18 cellular contexts compared by ENCODE assay signal in the genomic region with DNA sequence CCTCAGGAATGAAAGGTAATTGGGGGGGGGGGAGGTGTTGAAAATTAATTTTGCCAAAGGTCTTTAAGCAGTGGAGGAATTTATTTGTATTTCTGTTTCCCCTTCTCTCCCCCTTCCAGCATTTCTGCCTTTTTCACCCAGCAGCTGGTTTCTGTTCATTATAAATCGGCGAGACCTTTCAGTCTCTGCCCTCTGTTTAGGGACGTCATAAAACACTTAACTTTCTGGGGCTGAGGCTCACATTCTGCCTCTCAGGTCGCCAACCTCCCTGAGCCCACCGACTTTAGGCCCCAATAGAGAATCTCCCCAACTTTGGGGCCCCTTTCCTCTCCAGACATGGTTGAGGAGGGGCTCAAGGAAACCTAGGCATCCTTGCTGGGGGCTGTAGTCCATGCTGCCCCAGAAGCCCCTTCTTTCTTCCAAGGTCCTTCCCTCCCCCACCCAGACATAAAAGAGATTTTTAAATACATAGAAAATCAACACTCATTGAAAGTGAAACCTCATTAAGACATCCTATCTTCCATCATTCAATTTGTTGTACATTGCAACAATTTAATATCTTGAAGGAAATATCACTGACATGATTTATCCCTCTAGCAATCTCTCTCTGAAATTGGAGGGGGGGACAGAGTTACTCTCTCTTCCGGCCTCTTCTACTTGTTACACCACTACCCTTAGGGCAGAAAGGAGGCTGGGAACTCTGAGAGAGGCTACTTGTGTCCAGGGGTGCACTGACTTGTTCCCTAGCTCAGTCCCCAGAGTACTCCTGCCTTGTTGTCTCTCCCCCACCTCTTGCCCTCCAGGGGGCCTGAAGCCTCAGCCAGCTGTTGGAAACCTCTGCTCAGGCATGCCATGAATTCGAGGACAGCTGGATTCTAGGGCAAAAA. TPM values are rescaled to one million over a fixed set of nuclear protein-coding genes. Genes with fewer than 3 reads are reported as not detected.
A peak's percentile ranks its signal among the peaks of the same experiment; 100 is the strongest.
DNase-seq lines count a peak whose midpoint lies in the region; ATAC-seq, FAIRE-seq and TF ChIP-seq lines count a peak whose summit lies in the region.
"Had no signal": no experiment of that assay in that cellular context is flagged by ENCODE, and none has a peak within 500 bp of the region (broad histone marks: within the 10 kb centered on the region; RNA-seq: fewer than 3 reads in every experiment).

No MANE protein-coding gene starts in this region.

- peaks cover 0 to under 1% (median 0%) of the 10 kb centered on the region in 4 experiments; a peak in 1 of 8 replicates for H3K36me3 ChIP-seq in H1 (ENCODE audit: control insufficient read depth in 2 of 4, insufficient read depth in 4 of 4, low read length in 3 of 4)
- no peaks in the 10 kb centered on the region for H3K36me3 ChIP-seq in upper lobe of left lung
- H3K36me3 ChIP-seq: BLaER1, right atrium auricular region had no signal

- peak overlapping the region; percentile 95 to 98 (median 97) for H3K27ac Mint-ChIP-seq in nephron
- no peak overlapping the region for H3K27ac Mint-ChIP-seq in type B pancreatic cell
- H3K27ac Mint-ChIP-seq: activated CD4-positive, alpha-beta T cell treated with anti-CD3 and anti-CD28 coated beads for 36 hours; immature natural killer cell; memory B cell had no signal

- 27% methylated on average over 7 of the region's 7 CpGs; no CpG with 5 or more reads in 1 of the 2 experiments for WGBS in H1 (ENCODE audit: extremely low coverage in 1 of 2, insufficient coverage in 1 of 2, insufficient read length in 1 of 2, insufficient replicate concordance in 2 of 2, low coverage in 1 of 2, low lambda C conversion rate in 2 of 2, missing lambda C conversion rate in 1 of 2), 2 experiments
- 17 to 23% methylated on average over 7 of the region's 7 CpGs for WGBS in upper lobe of left lung, 2 donors

- TF ChIP-seq EP300 in H1 (IDR thresholded peaks at IDR 0.05; ENCODE audit: borderline replicate concordance in 1 of 2, low read depth in 2 of 2, low read length in 2 of 2) (no peak), upper lobe of left lung (IDR thresholded peaks at IDR 0.05) (no peak)

- peaks cover 95% of the 10 kb centered on the region for H3K4me1 Mint-ChIP-seq in nephron
- H3K4me1 Mint-ChIP-seq in type B pancreatic cell (ENCODE audit: unreplicated experiment): peaks cover 50% of the 10 kb centered on the region

- peaks cover 17 to 22% of the 10 kb centered on the region in 2 experiments for H4K20me1 ChIP-seq in H1 (replicated peaks in 1 of 2; ENCODE audit: control insufficient read depth in 1 of 2, insufficient read depth in 2 of 2, low read length in 2 of 2)

- no peak overlapping the region for H3K14ac ChIP-seq in H1 (ENCODE audit: insufficient read length)

- TF ChIP-seq RAD21 in H1 (IDR thresholded peaks at IDR 0.05 in 1 of 2, conservative IDR thresholded peaks at IDR 0.05 in 1 of 2; ENCODE audit: low read depth in 2 of 2, low read length in 2 of 2): no peak

- no peak overlapping the region for H2AFZ ChIP-seq in H1 (ENCODE audit: low read length)

- H4K91ac ChIP-seq in H1 (replicated peaks; ENCODE audit: insufficient read length, low read length): no peak overlapping the region

- H3K4me3 Mint-ChIP-seq in nephron (peak overlapping the region; percentile 67 to 90 (median 79)), type B pancreatic cell (peak overlapping the region; percentile 21)
- H3K4me3 Mint-ChIP-seq: activated CD4-positive, alpha-beta T cell treated with anti-CD3 and anti-CD28 coated beads for 36 hours; immature natural killer cell; memory B cell had no signal

- no peaks in the 10 kb centered on the region for H3K79me1 ChIP-seq in H1 (ENCODE audit: low read depth, low read length)

- H3K27me3 Mint-ChIP-seq in nephron (ENCODE audit: low read depth) (peaks cover 21% of the 10 kb centered on the region), type B pancreatic cell (peaks cover 93% of the 10 kb centered on the region)

- H3K56ac ChIP-seq in H1 (replicated peaks; ENCODE audit: insufficient read length, low read depth, low read length): no peak overlapping the region

- 0 out of 2 replicates have a peak overlapping the region, but pooled peaks have one; percentile 4 for H2BK12ac ChIP-seq in H1 (ENCODE audit: low read depth, low read length)

- POLR2A ChIA-PET in H1 (lab: Charles Lee; ENCODE audit: partially characterized antibody): interaction anchor here (0.6 to 1.1 kb wide), 3 partner anchors 9 to 120 kb away, joined by 3 read pairs; no protein-coding TSS in a partner anchor

- no peak overlapping the region for H3K4ac ChIP-seq in H1 (replicated peaks; ENCODE audit: insufficient read length, low read depth, low read length)

- no peak overlapping the region for H3K23ac ChIP-seq in H1 (ENCODE audit: insufficient read length)

- no peak overlapping the region for H2BK15ac ChIP-seq in H1 (ENCODE audit: low read length)

- no peak overlapping the region for H2AK5ac ChIP-seq in H1 (ENCODE audit: low read depth, low read length)

- no peak overlapping the region for H3K4me2 ChIP-seq in H1 (ENCODE audit: insufficient read depth in 1 of 2, low read depth in 2 of 2, low read length in 2 of 2)
- H3K4me2 ChIP-seq: BLaER1 had no signal

- H4K8ac ChIP-seq in H1 (ENCODE audit: extremely low read depth, insufficient read depth, low read length): no peak overlapping the region

- no peak for FAIRE-seq in H1 (lab: Jason Lieb, UNC)

- H3K4me3 ChIP-seq in NB4 (ENCODE audit: low read depth, low read length): no peak overlapping the region
- no peak overlapping the region for H3K4me3 ChIP-seq in H1 (ENCODE audit: extremely low read depth in 1 of 4, insufficient read depth in 2 of 4, low read depth in 3 of 4, low read length in 4 of 4)
- H3K4me3 ChIP-seq in upper lobe of left lung: no peak overlapping the region
- H3K4me3 ChIP-seq: BLaER1, right atrium auricular region had no signal

- no peaks in the 10 kb centered on the region for H3K79me2 ChIP-seq in H1 (ENCODE audit: control insufficient read depth in 1 of 2, insufficient read depth in 2 of 2, low read length in 2 of 2)

- H2BK20ac ChIP-seq in H1 (ENCODE audit: low read length): no peak overlapping the region

- no peaks in the 10 kb centered on the region for H3K23me2 ChIP-seq in H1 (ENCODE audit: low read depth, low read length)

- no peak overlapping the region for H4K5ac ChIP-seq in H1 (ENCODE audit: insufficient read length, low read depth, low read length)

- H3K18ac ChIP-seq in H1 (ENCODE audit: extremely low read depth, low read length): no peak overlapping the region

- CTCF ChIA-PET in H1 (lab: Charles Lee; ENCODE audit: partially characterized antibody): interaction anchor here (0.9 to 20.0 kb wide), 9 partner anchors 9 to 191 kb away, joined by 3 to 339 read pairs (median 5); partner anchors contain the start of genes HOXC8 and SMUG1

- H3K27ac ChIP-seq in H1 (ENCODE audit: low read depth, low read length): no peak overlapping the region
- H3K27ac ChIP-seq in upper lobe of left lung: no peak overlapping the region
- H3K27ac ChIP-seq: BLaER1, right atrium auricular region had no signal

- peaks cover 0 to 7% (median 2%) of the 10 kb centered on the region in 4 experiments; a peak in 3 of 7 replicates for H3K4me1 ChIP-seq in H1 (replicated peaks in 1 of 4; ENCODE audit: control insufficient read depth in 3 of 4, insufficient read depth in 4 of 4, low read length in 3 of 4)
- H3K4me1 ChIP-seq in upper lobe of left lung: peaks cover 0 to 9% (median 0%) of the 10 kb centered on the region in 4 donors
- H3K4me1 ChIP-seq: BLaER1 had no signal

- peaks cover 10% of the 10 kb centered on the region for H3K36me3 Mint-ChIP-seq in nephron (ENCODE audit: low read depth)
- peaks cover 3% of the 10 kb centered on the region for H3K36me3 Mint-ChIP-seq in type B pancreatic cell
- H3K36me3 Mint-ChIP-seq: immature natural killer cell, memory B cell had no signal

- H2BK5ac ChIP-seq in H1 (ENCODE audit: low read depth, low read length): no peak overlapping the region

- H3K9me3 ChIP-seq in H1 (ENCODE audit: insufficient read depth in 2 of 2, low read depth in 1 of 2, low read length in 1 of 2) (no peaks in the 10 kb centered on the region), upper lobe of left lung (no peaks in the 10 kb centered on the region)
- H3K9me3 ChIP-seq: BLaER1, right atrium auricular region had no signal

- H3K9me3 Mint-ChIP-seq in nephron: no peaks in the 10 kb centered on the region
- H3K9me3 Mint-ChIP-seq in type B pancreatic cell: no peaks in the 10 kb centered on the region
- H3K9me3 Mint-ChIP-seq: memory B cell had no signal

- TF ChIP-seq CTCF in NB4 (IDR thresholded peaks at IDR 0.05; ENCODE audit: low read depth, low read length): no peak
- no peak for TF ChIP-seq CTCF in H1 (IDR thresholded peaks at IDR 0.05; ENCODE audit: control extremely low read depth in 1 of 3, insufficient read depth in 1 of 3, low read depth in 1 of 3, low read length in 3 of 3)
- no peak for TF ChIP-seq CTCF in nephron (IDR thresholded peaks at IDR 0.05; ENCODE audit: unreplicated experiment in 3 of 3)
- TF ChIP-seq CTCF in type B pancreatic cell (conservative IDR thresholded peaks at IDR 0.05): no peak
- no peak for TF ChIP-seq CTCF in upper lobe of left lung (IDR thresholded peaks at IDR 0.05)

- no peak overlapping the region for H2BK120ac ChIP-seq in H1 (replicated peaks; ENCODE audit: low read depth, low read length)

- no peak for ATAC-seq in upper lobe of left lung (ENCODE audit: low FRiP score in 2 of 2)
- ATAC-seq: activated CD4-positive, alpha-beta T cell treated with anti-CD3 and anti-CD28 coated beads for 36 hours; PC-3 had no signal

- no peak for TF ChIP-seq POLR2A in NB4 (IDR thresholded peaks at IDR 0.05; ENCODE audit: extremely low read depth, insufficient read length)
- no peak for TF ChIP-seq POLR2A in H1 (IDR thresholded peaks at IDR 0.05; ENCODE audit: control extremely low read depth in 1 of 2, low read depth in 2 of 2, low read length in 2 of 2)
- TF ChIP-seq POLR2A in upper lobe of left lung (IDR thresholded peaks at IDR 0.05): no peak

- H3K27me3 ChIP-seq in H1 (replicated peaks in 1 of 4; ENCODE audit: control insufficient read depth in 3 of 4, extremely low read depth in 1 of 4, insufficient read depth in 3 of 4, low read length in 3 of 4) (peaks cover 95 to 100% (median 99%) of the 10 kb centered on the region in 4 experiments), upper lobe of left lung (peaks cover 2 to 69% (median 36%) of the 10 kb centered on the region in 4 donors)

- no peak overlapping the region for H3K9ac ChIP-seq in H1 (replicated peaks in 1 of 4; ENCODE audit: extremely low read depth in 1 of 4, low read depth in 3 of 4, low read length in 3 of 4)
- H3K9ac ChIP-seq: BLaER1 had no signal

- peak; percentile 57 for DNase-seq in NB4 (ENCODE audit: low read depth)
- DNase-seq in H1 (ENCODE audit: low read depth in 1 of 2, low spot score in 2 of 2): no peak
- DNase-seq in type B pancreatic cell (ENCODE audit: extremely low spot score, unreplicated experiment): no peak
- DNase-seq in iPS-NIHi7 (ENCODE audit: extremely low spot score): no peak
- DNase-seq in upper lobe of left lung: no peak
- DNase-seq in stimulated activated CD4-positive, alpha-beta T cell treated with anti-CD3 and anti-CD28 coated beads, Interleukin-4, amount 100 ng/mL, for 1 hour: no peak
- DNase-seq: activated CD4-positive, alpha-beta T cell treated with anti-CD3 and anti-CD28 coated beads for 36 hours; activated gamma-delta T cell treated with Interleukin-2 at 50 U/mL for 16 hours; aorta; immature natural killer cell; NCI-H1105 treated with DMSO at 0.1 percent for 48 hours; PC-3; substantia nigra had no signal

RNA-seq across cellular contexts. Expression of gene HOXC6, which starts 2.5 kb away (rescaled TPM):
- total RNA-seq in H1 (2021; fragmentation: NEBNext Ultra II Directional; extraction: Animal tissue kit (Norgen Biotek cat#: 25700)): not detected in 2 replicates
- not detected in 2 replicates for polyA plus RNA-seq in H1 (2011; rRNA removed)
- polyA plus RNA-seq in H1 (2011; cell fraction: cytosol; rRNA removed): not detected
- polyA plus RNA-seq in H1 (2011; cell fraction: nucleus; rRNA removed): not detected
- polyA plus RNA-seq in H1 (2012, experiment 1 of 2): not detected in 4 replicates
- not detected for polyA plus RNA-seq in H1 (2012, experiment 2 of 2)
- not detected for polyA plus RNA-seq in H1 (2013, experiment 1 of 2)
- polyA plus RNA-seq in H1 (2013, experiment 2 of 2): not detected
- polyA minus RNA-seq in H1 (2011; rRNA and poly(A)+ RNA removed): not detected in 2 replicates
- polyA minus RNA-seq in H1 (2011; cell fraction: cytosol; rRNA and poly(A)+ RNA removed): not detected
- not detected for polyA minus RNA-seq in H1 (2011; cell fraction: nucleus; rRNA and poly(A)+ RNA removed)
- 4.8 and 23.0 TPM in 2 replicates for total RNA-seq in type B pancreatic cell (ENCODE audit: low replicate concordance)
- under 1 TPM in 2 of 6 donors, not detected in 4; 0.40 to 0.92 TPM for total RNA-seq in upper lobe of left lung
- total RNA-seq: activated CD4-positive, alpha-beta T cell treated with anti-CD3 and anti-CD28 coated beads for 36 hours; right atrium auricular region had no signal
- polyA plus RNA-seq: immature natural killer cell had no signal

RNA-seq across cellular contexts. Expression of gene HOXC5, which starts 7.1 kb away (rescaled TPM):
- not detected in 2 replicates for total RNA-seq in H1 (2021; fragmentation: NEBNext Ultra II Directional; extraction: Animal tissue kit (Norgen Biotek cat#: 25700))
- polyA plus RNA-seq in H1 (2011; rRNA removed): not detected in 2 replicates
- polyA plus RNA-seq in H1 (2011; cell fraction: cytosol; rRNA removed): not detected
- polyA plus RNA-seq in H1 (2011; cell fraction: nucleus; rRNA removed): not detected
- polyA plus RNA-seq in H1 (2012, experiment 1 of 2): not detected in 4 replicates
- polyA plus RNA-seq in H1 (2012, experiment 2 of 2): not detected
- not detected for polyA plus RNA-seq in H1 (2013, experiment 1 of 2)
- not detected for polyA plus RNA-seq in H1 (2013, experiment 2 of 2)
- polyA minus RNA-seq in H1 (2011; rRNA and poly(A)+ RNA removed): not detected in 2 replicates
- not detected for polyA minus RNA-seq in H1 (2011; cell fraction: cytosol; rRNA and poly(A)+ RNA removed)
- polyA minus RNA-seq in H1 (2011; cell fraction: nucleus; rRNA and poly(A)+ RNA removed): not detected
- total RNA-seq in type B pancreatic cell (ENCODE audit: low replicate concordance) (1.9 and 56.9 TPM in 2 replicates), upper lobe of left lung (under 1 TPM in 3 of 6 donors, not detected in 3; 0.11 to 0.22 (median 0.17) TPM)
- total RNA-seq: activated CD4-positive, alpha-beta T cell treated with anti-CD3 and anti-CD28 coated beads for 36 hours; G401 had no signal
- polyA plus RNA-seq: aorta, immature natural killer cell had no signal

RNA-seq across cellular contexts. Expression of gene HOXC8, which starts 17.0 kb away (rescaled TPM):
- total RNA-seq in H1 (2021; fragmentation: NEBNext Ultra II Directional; extraction: Animal tissue kit (Norgen Biotek cat#: 25700)): not detected in 2 replicates
- polyA plus RNA-seq in H1 (2011; rRNA removed): not detected in 2 replicates
- polyA plus RNA-seq in H1 (2011; cell fraction: cytosol; rRNA removed): not detected
- polyA plus RNA-seq in H1 (2011; cell fraction: nucleus; rRNA removed): not detected
- 0.09 TPM in 1 of 4 replicates, not detected in the others for polyA plus RNA-seq in H1 (2012, experiment 1 of 2)
- not detected for polyA plus RNA-seq in H1 (2012, experiment 2 of 2)
- not detected for polyA plus RNA-seq in H1 (2013, experiment 1 of 2)
- polyA plus RNA-seq in H1 (2013, experiment 2 of 2): not detected
- not detected in 2 replicates for polyA minus RNA-seq in H1 (2011; rRNA and poly(A)+ RNA removed)
- polyA minus RNA-seq in H1 (2011; cell fraction: cytosol; rRNA and poly(A)+ RNA removed): not detected
- not detected for polyA minus RNA-seq in H1 (2011; cell fraction: nucleus; rRNA and poly(A)+ RNA removed)
- 0.77 and 1.5 TPM in 2 replicates for total RNA-seq in type B pancreatic cell (ENCODE audit: low replicate concordance)
- not detected for total RNA-seq in upper lobe of left lung
- total RNA-seq: activated CD4-positive, alpha-beta T cell treated with anti-CD3 and anti-CD28 coated beads for 36 hours; right atrium auricular region had no signal
- polyA plus RNA-seq: immature natural killer cell had no signal

RNA-seq across cellular contexts. Expression of gene HOXC9, which starts 25.8 kb away (rescaled TPM):
- not detected in 2 replicates for total RNA-seq in H1 (2021; fragmentation: NEBNext Ultra II Directional; extraction: Animal tissue kit (Norgen Biotek cat#: 25700))
- polyA plus RNA-seq in H1 (2011; rRNA removed): not detected in 2 replicates
- polyA plus RNA-seq in H1 (2011; cell fraction: cytosol; rRNA removed): not detected
- polyA plus RNA-seq in H1 (2011; cell fraction: nucleus; rRNA removed): not detected
- not detected in 4 replicates for polyA plus RNA-seq in H1 (2012, experiment 1 of 2)
- not detected for polyA plus RNA-seq in H1 (2012, experiment 2 of 2)
- polyA plus RNA-seq in H1 (2013, experiment 1 of 2): not detected
- polyA plus RNA-seq in H1 (2013, experiment 2 of 2): not detected
- polyA minus RNA-seq in H1 (2011; rRNA and poly(A)+ RNA removed): not detected in 2 replicates
- polyA minus RNA-seq in H1 (2011; cell fraction: cytosol; rRNA and poly(A)+ RNA removed): not detected
- polyA minus RNA-seq in H1 (2011; cell fraction: nucleus; rRNA and poly(A)+ RNA removed): not detected
- total RNA-seq in type B pancreatic cell (ENCODE audit: low replicate concordance) (0.27 and 0.36 TPM in 2 replicates), upper lobe of left lung (under 1 TPM in 2 of 6 donors, not detected in 4; 0.17 to 0.23 TPM)
- total RNA-seq: activated CD4-positive, alpha-beta T cell treated with anti-CD3 and anti-CD28 coated beads for 36 hours; right atrium auricular region had no signal
- polyA plus RNA-seq: immature natural killer cell had no signal

RNA-seq across cellular contexts. Expression of gene HOXC4, which starts 27.9 kb away (rescaled TPM):
- not detected in 2 replicates for total RNA-seq in H1 (2021; fragmentation: NEBNext Ultra II Directional; extraction: Animal tissue kit (Norgen Biotek cat#: 25700))
- polyA plus RNA-seq in H1 (2011; rRNA removed): not detected in 2 replicates
- not detected for polyA plus RNA-seq in H1 (2011; cell fraction: cytosol; rRNA removed)
- polyA plus RNA-seq in H1 (2011; cell fraction: nucleus; rRNA removed): not detected
- polyA plus RNA-seq in H1 (2012, experiment 1 of 2): not detected in 4 replicates
- polyA plus RNA-seq in H1 (2012, experiment 2 of 2): not detected
- polyA plus RNA-seq in H1 (2013, experiment 1 of 2): 0.02 TPM
- 0.02 TPM for polyA plus RNA-seq in H1 (2013, experiment 2 of 2)
- polyA minus RNA-seq in H1 (2011; rRNA and poly(A)+ RNA removed): not detected in 2 replicates
- not detected for polyA minus RNA-seq in H1 (2011; cell fraction: cytosol; rRNA and poly(A)+ RNA removed)
- not detected for polyA minus RNA-seq in H1 (2011; cell fraction: nucleus; rRNA and poly(A)+ RNA removed)
- total RNA-seq in type B pancreatic cell (ENCODE audit: low replicate concordance) (6.7 and 47.9 TPM in 2 replicates), upper lobe of left lung (1 to 10 TPM in 1 of 6 donors, under 1 TPM in 2, not detected in 3; 0.40 to 1.0 (median 0.59) TPM)
- total RNA-seq: activated CD4-positive, alpha-beta T cell treated with anti-CD3 and anti-CD28 coated beads for 36 hours had no signal
